In the genomic region with DNA sequence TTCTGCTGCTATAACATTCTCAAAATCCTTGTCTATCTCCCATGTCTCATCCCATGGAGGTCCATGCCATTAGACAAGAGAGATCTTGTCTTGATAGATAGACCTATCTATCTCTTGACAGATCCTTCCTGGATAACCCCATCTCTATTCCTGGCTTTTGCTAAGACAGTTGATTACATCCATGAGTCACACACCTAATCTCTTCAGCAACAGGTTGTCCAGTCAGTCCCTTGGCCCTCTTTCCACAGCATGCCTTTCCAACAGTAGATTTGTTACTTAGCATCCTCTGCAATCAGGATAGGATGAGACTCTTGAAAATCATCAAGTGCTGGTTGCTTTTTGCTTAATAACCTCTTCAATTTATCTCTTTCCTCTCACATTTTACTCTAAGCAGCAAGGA, we compare ENCODE assay signal across 16 cellular contexts. TPM values are rescaled to one million over a fixed set of nuclear protein-coding genes. Genes with fewer than 3 reads are reported as not detected.
DNase-seq lines count a peak whose midpoint lies in the region; ATAC-seq, FAIRE-seq and TF ChIP-seq lines count a peak whose summit lies in the region.
"Had no signal": no experiment of that assay in that cellular context is flagged by ENCODE, and none has a peak within 500 bp of the region (broad histone marks: within the 10 kb centered on the region; RNA-seq: fewer than 3 reads in every experiment).

No MANE protein-coding gene starts in this region.

- no peaks in the 10 kb centered on the region for H3K79me2 ChIP-seq in PC-3 (ENCODE audit: low read length)

- H3K9ac ChIP-seq in PC-3 (ENCODE audit: low read length), result no peak overlapping the region

- POLR2A ChIA-PET in PC-3 (lab: Charles Lee; ENCODE audit: unreplicated experiment), result no interaction called here

- no peak overlapping the region for H2AFZ ChIP-seq in PC-3 (ENCODE audit: low read length)

- H3K9me3 ChIP-seq in PC-3 (ENCODE audit: low read length), result no peaks in the 10 kb centered on the region

- intact Hi-C loops in PC-3 (cut with micrococcal nuclease), result no loop called here

- H4K20me1 ChIP-seq in PC-3 (ENCODE audit: low read length), result no peaks in the 10 kb centered on the region

- H3K4me2 ChIP-seq in PC-3 (ENCODE audit: low read length), result no peak overlapping the region
- H3K4me2 ChIP-seq: A549 had no signal

- BruUV-seq in PC-3 (replicated peaks; lab: Mats Ljungman, UMichigan), result no TSS peak

- TF ChIP-seq CTCF in PC-3 (conservative IDR thresholded peaks at IDR 0.05; ENCODE audit: low read depth, low read length) (no peak), bronchial epithelial cell (IDR thresholded peaks at IDR 0.05; ENCODE audit: insufficient read depth, low read length, severe bottlenecking) (no peak)

- no peaks in the 10 kb centered on the region for H3K9me2 ChIP-seq in PC-3 (replicated peaks; ENCODE audit: low read length)

- H3K36me3 ChIP-seq in PC-3 (ENCODE audit: low read depth, low read length) (no peaks in the 10 kb centered on the region), bronchial epithelial cell (ENCODE audit: control insufficient read depth, insufficient read depth, low read length) (no peaks in the 10 kb centered on the region)

- no peak overlapping the region for H3K27ac ChIP-seq in PC-3 (ENCODE audit: low read length)
- H3K27ac ChIP-seq: 22Rv1, A549, C4-2B had no signal

- no peak for ATAC-seq in PC-3
- ATAC-seq: A549 had no signal

- H3K4me1 ChIP-seq in PC-3 (ENCODE audit: insufficient read depth, low read length), result peaks cover 8% of the 10 kb centered on the region; the same call in 1 of the 2 replicates
- H3K4me1 ChIP-seq: A549 had no signal

- no peaks in the 10 kb centered on the region for H3F3A ChIP-seq in PC-3 (ENCODE audit: low read length, unreplicated experiment)

- FAIRE-seq in bronchial epithelial cell (lab: Jason Lieb, UNC), result no peak
- FAIRE-seq: A549, H1 had no signal

- H3K27me3 ChIP-seq in PC-3 (ENCODE audit: low read length) (no peaks in the 10 kb centered on the region), bronchial epithelial cell (ENCODE audit: control insufficient read depth, insufficient read depth, low read length) (no peaks in the 10 kb centered on the region)

- no peak overlapping the region for H3K4me3 ChIP-seq in PC-3 (ENCODE audit: low read length)
- H3K4me3 ChIP-seq in bronchial epithelial cell (ENCODE audit: low read depth, low read length), result no peak overlapping the region
- H3K4me3 ChIP-seq: A549 had no signal

- DNase-seq in NCI-H82 (lab: John Stamatoyannopoulos, UW) (peak; percentile 37), NCI-H82 treated with DMSO at 0.1 percent for 48 hours (lab: John Stamatoyannopoulos, UW; ENCODE audit: unreplicated experiment) (no peak), PC-3 (peak; percentile 3), bronchial epithelial cell (ENCODE audit: low read depth) (peak; percentile 9), kidney tubule cell (ENCODE audit: low spot score) (peak; percentile 6), pons (ENCODE audit: low spot score) (no peak), anterior cingulate cortex (lab: John Stamatoyannopoulos, UW) (no peak)
- DNase-seq: AML-193; CD4-positive, alpha-beta T cell; DMS79 treated with DMSO at 0.1 percent for 48 hours; GF-D8; H9 had no signal

- CTCF ChIA-PET in PC-3 (lab: Charles Lee), result no interaction called here

RNA-seq across cellular contexts. Expression of gene TRMT1L, which starts 46.6 kb away (rescaled TPM):
- total RNA-seq in PC-3 (2014; rRNA removed) (6.9 and 11.3 TPM in 2 replicates), bronchial epithelial cell (17.4 and 21.9 TPM in 2 replicates)

RNA-seq across cellular contexts. Expression of gene SWT1, which starts 46.8 kb away (rescaled TPM):
- total RNA-seq in PC-3 (2014; rRNA removed), result 0.69 and 1.5 TPM in 2 replicates
- 2.6 and 2.9 TPM in 2 replicates for total RNA-seq in bronchial epithelial cell

Comparison
In these comparisons a context has a peak if more than half of its experiments do, and no peak if none do; other contexts are left out.
1. DNase-seq: peak in NCI-H82 (single experiment), PC-3 (single experiment), bronchial epithelial cell (single experiment) and kidney tubule cell (single experiment); none in NCI-H82 treated with DMSO at 0.1 percent for 48 hours (single experiment), pons (single experiment) and anterior cingulate cortex (0 of 58).